ENCODE assay signal across 1 cellular context in genomic region chr13:26378116-26378515, GRCh38.
TF ChIP-seq lines count a peak whose summit lies in the region.

No MANE protein-coding gene starts in this region.

TF ChIP-seq in HepG2, 621 proteins besides CTCF, POLR2A, EP300 and RAD21 (continued from another document):
- TF ChIP-seq, protein P1, sequence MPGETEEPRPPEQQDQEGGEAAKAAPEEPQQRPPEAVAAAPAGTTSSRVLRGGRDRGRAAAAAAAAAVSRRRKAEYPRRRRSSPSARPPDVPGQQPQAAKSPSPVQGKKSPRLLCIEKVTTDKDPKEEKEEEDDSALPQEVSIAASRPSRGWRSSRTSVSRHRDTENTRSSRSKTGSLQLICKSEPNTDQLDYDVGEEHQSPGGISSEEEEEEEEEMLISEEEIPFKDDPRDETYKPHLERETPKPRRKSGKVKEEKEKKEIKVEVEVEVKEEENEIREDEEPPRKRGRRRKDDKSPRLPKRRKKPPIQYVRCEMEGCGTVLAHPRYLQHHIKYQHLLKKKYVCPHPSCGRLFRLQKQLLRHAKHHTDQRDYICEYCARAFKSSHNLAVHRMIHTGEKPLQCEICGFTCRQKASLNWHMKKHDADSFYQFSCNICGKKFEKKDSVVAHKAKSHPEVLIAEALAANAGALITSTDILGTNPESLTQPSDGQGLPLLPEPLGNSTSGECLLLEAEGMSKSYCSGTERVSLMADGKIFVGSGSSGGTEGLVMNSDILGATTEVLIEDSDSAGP (CRISPR knock-in tag; IDR thresholded peaks at IDR 0.05; ENCODE audit: borderline replicate concordance), result no peak
- TF ChIP-seq BRF2 (CRISPR knock-in tag; IDR thresholded peaks at IDR 0.05), result no peak
- TF ChIP-seq HHEX (CRISPR knock-in tag; IDR thresholded peaks at IDR 0.05), result no peak
- TF ChIP-seq PRDM10 (CRISPR knock-in tag; IDR thresholded peaks at IDR 0.05; ENCODE audit: low read depth), result no peak
